ENCODE assay signal across 8 cellular contexts in the genomic region with DNA sequence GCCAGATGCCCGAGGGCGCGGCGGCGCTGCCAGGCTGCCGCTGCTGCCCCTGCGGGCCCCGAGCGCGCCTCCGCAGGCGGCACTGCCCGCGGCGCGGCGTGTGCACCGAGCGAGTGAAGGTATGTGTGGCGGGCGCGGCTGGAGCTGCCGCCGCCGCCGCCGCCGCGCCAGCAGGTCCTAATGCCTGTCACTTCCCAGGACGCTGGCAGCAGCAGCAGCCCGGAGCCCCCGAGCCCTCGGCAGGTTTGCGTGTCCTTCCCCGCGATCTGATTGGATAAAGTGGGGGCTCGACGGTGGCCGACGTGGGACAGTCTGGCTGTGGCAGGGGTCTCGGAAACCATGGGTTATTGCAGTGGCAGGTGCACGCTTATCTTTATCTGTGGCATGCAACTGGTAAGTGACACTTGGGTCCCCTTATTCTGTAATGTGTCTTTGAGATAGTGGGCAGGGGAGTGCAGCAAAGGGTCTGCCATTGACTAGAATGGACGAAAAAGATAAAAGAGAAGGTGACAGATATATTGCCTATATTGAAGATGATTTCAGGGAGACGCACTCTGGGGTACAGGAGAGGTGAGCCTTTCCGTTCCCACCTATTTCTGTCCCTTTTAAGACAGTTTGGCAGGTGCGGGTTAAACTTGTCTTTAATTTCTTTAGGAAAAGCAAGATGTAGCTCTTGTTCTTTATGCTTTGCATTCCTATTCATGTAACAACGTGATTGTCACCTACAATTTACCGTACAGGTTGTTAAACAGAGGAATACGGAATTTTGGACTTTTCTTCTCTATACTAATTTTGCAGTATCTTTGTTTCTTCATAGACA.
A peak's percentile ranks its signal among the peaks of the same experiment; 100 is the strongest.
DNase-seq lines count a peak whose midpoint lies in the region; TF ChIP-seq lines count a peak whose summit lies in the region.

A gene (plus strand): TSS at position 4 of the 820 bp plus-strand sequence.

- CTCF ChIA-PET in HEK293T (lab: Yijun Ruan, JAX): interaction anchor here (0.7 kb wide), 1 partner anchor 862 kb away, joined by 3 read pairs; no protein-coding TSS in a partner anchor

- DNase-seq in NCI-H524 (lab: John Stamatoyannopoulos, UW) (peak; percentile 42 to 55), NCI-H524 treated with DMSO at 0.1 percent for 48 hours (lab: John Stamatoyannopoulos, UW) (no peak), HEK293T (ENCODE audit: extremely low spot score) (peak; percentile 69), NCI-H2029 treated with DMSO at 0.1 percent for 48 hours (lab: John Stamatoyannopoulos, UW) (peak; percentile 84), amniotic epithelial cell (ENCODE audit: low read depth) (peak; percentile 2), hypothalamus (lab: John Stamatoyannopoulos, UW) (peak in 39 of 51 donors; percentile 4 to 77 (median 32)), putamen (ENCODE audit: low spot score) (peak; percentile 52), NK-92 (lab: John Stamatoyannopoulos, UW; ENCODE audit: unreplicated experiment) (no peak)

- POLR2A ChIA-PET in HEK293T (lab: Yijun Ruan, JAX): no interaction called here

TF ChIP-seq in HEK293T, 16 proteins besides CTCF, POLR2A, EP300 and RAD21:
- TF ChIP-seq ZNF384 (IDR thresholded peaks at IDR 0.05): no peak
- TF ChIP-seq NFRKB (IDR thresholded peaks at IDR 0.05): no peak
- no peak for TF ChIP-seq TARDBP (IDR thresholded peaks at IDR 0.05)
- TF ChIP-seq ELF4 (IDR thresholded peaks at IDR 0.05): no peak
- TF ChIP-seq, protein P1, sequence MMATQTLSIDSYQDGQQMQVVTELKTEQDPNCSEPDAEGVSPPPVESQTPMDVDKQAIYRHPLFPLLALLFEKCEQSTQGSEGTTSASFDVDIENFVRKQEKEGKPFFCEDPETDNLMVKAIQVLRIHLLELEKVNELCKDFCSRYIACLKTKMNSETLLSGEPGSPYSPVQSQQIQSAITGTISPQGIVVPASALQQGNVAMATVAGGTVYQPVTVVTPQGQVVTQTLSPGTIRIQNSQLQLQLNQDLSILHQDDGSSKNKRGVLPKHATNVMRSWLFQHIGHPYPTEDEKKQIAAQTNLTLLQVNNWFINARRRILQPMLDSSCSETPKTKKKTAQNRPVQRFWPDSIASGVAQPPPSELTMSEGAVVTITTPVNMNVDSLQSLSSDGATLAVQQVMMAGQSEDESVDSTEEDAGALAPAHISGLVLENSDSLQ (IDR thresholded peaks at IDR 0.05): no peak
- peak; percentile 50; the same call in 1 of the 2 replicates for TF ChIP-seq FOXM1 (IDR thresholded peaks at IDR 0.05; ENCODE audit: borderline replicate concordance)
- no peak for TF ChIP-seq FOXA1 (IDR thresholded peaks at IDR 0.05)
- no peak for TF ChIP-seq SP1 (IDR thresholded peaks at IDR 0.05)
- no peak for TF ChIP-seq FOXK2 (IDR thresholded peaks at IDR 0.05)
- no peak for TF ChIP-seq LEF1 (IDR thresholded peaks at IDR 0.05; ENCODE audit: borderline replicate concordance)
- 0 out of 2 replicates have a peak, but pooled peaks have one; percentile 16 for TF ChIP-seq ARNT (IDR thresholded peaks at IDR 0.05)
- TF ChIP-seq BHLHE40 (IDR thresholded peaks at IDR 0.05; ENCODE audit: borderline replicate concordance): no peak
- TF ChIP-seq HDGF (IDR thresholded peaks at IDR 0.05; ENCODE audit: borderline replicate concordance): no peak

Comparison
In these comparisons a context has a peak if more than half of its experiments do, and no peak if none do; other contexts are left out.
1. DNase-seq: peak in NCI-H524 (2 of 2), HEK293T (single experiment), NCI-H2029 treated with DMSO at 0.1 percent for 48 hours (single experiment), amniotic epithelial cell (single experiment), hypothalamus (39 of 51) and putamen (single experiment); none in NCI-H524 treated with DMSO at 0.1 percent for 48 hours (single experiment) and NK-92 (single experiment).